In genomic region chr11:130771708-130772107, GRCh38 we compare ENCODE assay signal across 17 cellular contexts.
DNase-seq lines count a peak whose midpoint lies in the region; ATAC-seq and TF ChIP-seq lines count a peak whose summit lies in the region.
"Had no signal": no experiment of that assay in that cellular context is flagged by ENCODE, and none has a peak within 500 bp of the region (broad histone marks: within the 10 kb centered on the region; RNA-seq: fewer than 3 reads in every experiment).

No MANE protein-coding gene starts in this region.

- peak; percentile 31 for ATAC-seq in left lung
- ATAC-seq in GM18909 (IDR thresholded peaks at IDR 0.05; ENCODE audit: poor library complexity, unreplicated experiment) = no peak
- ATAC-seq: stimulated activated memory B cell treated with anti-CD40 and anti-IgM and Interleukin-4, amounts not matched to agents 10 μg/mL and 1 μg/mL and 100 μg/mL, for 72 hours had no signal

- CTCF ChIA-PET in HEK293 (lab: Yijun Ruan, JAX) = interaction anchor here (0.9 kb wide), 1 partner anchor 56 kb away, joined by 3 read pairs; no protein-coding TSS in a partner anchor
- CTCF ChIA-PET in GM10248 (lab: Yijun Ruan, JAX) = interaction anchor here (1.2 kb wide), 1 partner anchor 91 kb away, joined by 3 read pairs; no protein-coding TSS in a partner anchor

- intact Hi-C loops in left lung (cut with DNase I) = no loop called here

- H3K79me2 ChIP-seq in ACC112 (ENCODE audit: control insufficient read depth, insufficient read depth, low read length, unreplicated experiment) = no peaks in the 10 kb centered on the region

- H3K27me3 ChIP-seq in ACC112 (ENCODE audit: insufficient read depth, low read length) (no peaks in the 10 kb centered on the region), left lung (no peaks in the 10 kb centered on the region)
- H3K27me3 ChIP-seq: cardiac muscle cell had no signal

- no peaks in the 10 kb centered on the region for H3K36me3 ChIP-seq in ACC112 (ENCODE audit: insufficient read depth, low read length)
- H3K36me3 ChIP-seq in HEK293 (ENCODE audit: control insufficient read depth in 2 of 2, insufficient read depth in 1 of 2, low read length in 2 of 2) = no peaks in the 10 kb centered on the region
- no peaks in the 10 kb centered on the region for H3K36me3 ChIP-seq in left lung
- H3K36me3 ChIP-seq: cardiac muscle cell had no signal

- no peak overlapping the region for H2AFZ ChIP-seq in ACC112 (ENCODE audit: low read length, unreplicated experiment)

- H3K4me1 ChIP-seq in ACC112 (ENCODE audit: control insufficient read depth, insufficient read depth, low read length, unreplicated experiment) (peaks cover 51% of the 10 kb centered on the region), HEK293 (ENCODE audit: control insufficient read depth, insufficient read depth, low read length) (no peaks in the 10 kb centered on the region), left lung (peaks cover 0 to 2% of the 10 kb centered on the region in 2 donors)

- H3K4me3 ChIP-seq in ACC112 (ENCODE audit: low read depth, low read length) (peak overlapping the region; percentile 58; the same call in 1 of the 2 replicates), HEK293 (ENCODE audit: low read depth, low read length) (no peak overlapping the region), cardiac fibroblast (replicated peaks in 1 of 2; ENCODE audit: low read depth in 2 of 2, low read length in 2 of 2) (no peak overlapping the region), left lung (no peak overlapping the region)
- H3K4me3 ChIP-seq: cardiac muscle cell had no signal

- peak; percentile 44 to 85 for DNase-seq in cardiac fibroblast (ENCODE audit: low read depth in 2 of 2)
- DNase-seq in left lung = no peak
- no peak for DNase-seq in GM10248 (ENCODE audit: extremely low spot score)
- no peak for DNase-seq in kidney tubule cell (ENCODE audit: low spot score)
- DNase-seq in EL = no peak
- DNase-seq: activated CD4-positive, alpha-beta T cell treated with anti-CD3 and anti-CD28 coated beads for 4 hours; activated naive CD4-positive, alpha-beta T cell treated with anti-CD3 and anti-CD28 coated beads, Interleukin-2, amount 10 ng/mL, durations not matched to agents 7 days and 5 days; head of caudate nucleus; islet precursor cell; NCI-H2171; nucleus accumbens; trophoblast cell had no signal

- POLR2A ChIA-PET in HEK293 (lab: Yijun Ruan, JAX) = no interaction called here
- POLR2A ChIA-PET in GM10248 (lab: Yijun Ruan, JAX) = no interaction called here

- TF ChIP-seq CTCF in HEK293 (tag by site-specific recombination; IDR thresholded peaks at IDR 0.05) (no peak), cardiac fibroblast (IDR thresholded peaks at IDR 0.05; ENCODE audit: low read depth, low read length) (no peak), left lung (IDR thresholded peaks at IDR 0.05) (no peak), GM10248 (IDR thresholded peaks at IDR 0.05; ENCODE audit: control extremely low read depth, extremely low read depth, low read depth, missing control alignments) (no peak)

- H3K27ac ChIP-seq in ACC112 (ENCODE audit: low read depth, low read length) (peak overlapping the region; percentile 99), HEK293 (ENCODE audit: extremely low read depth, low read depth, low read length) (no peak overlapping the region), left lung (no peak overlapping the region)
- H3K27ac ChIP-seq: cardiac muscle cell had no signal

- H3K9me3 ChIP-seq in HEK293 (ENCODE audit: control insufficient read depth, insufficient read depth, low read depth, low read length) = no peaks in the 10 kb centered on the region
- H3K9me3 ChIP-seq in left lung = no peaks in the 10 kb centered on the region

TF ChIP-seq in HEK293, 187 proteins besides CTCF, POLR2A, EP300 and RAD21:
- TF ChIP-seq ZFHX2 (tag by site-specific recombination; conservative IDR thresholded peaks at IDR 0.05) = no peak
- peak; percentile 59; the same call in 1 of the 2 replicates for TF ChIP-seq SCRT2 (tag by site-specific recombination; IDR thresholded peaks at IDR 0.05)

Comparison
In these comparisons a context has a peak if more than half of its experiments do, and no peak if none do; other contexts are left out.
1. DNase-seq: peak in cardiac fibroblast (2 of 2); none in left lung (0 of 2), GM10248 (single experiment), kidney tubule cell (single experiment) and EL (single experiment).